In genomic region chr6:5747379-5747778, GRCh38 we compare ENCODE assay signal across 21 cellular contexts.
DNase-seq lines count a peak whose midpoint lies in the region; ATAC-seq and TF ChIP-seq lines count a peak whose summit lies in the region.
"Had no signal": no experiment of that assay in that cellular context is flagged by ENCODE, and none has a peak within 500 bp of the region (broad histone marks: within the 10 kb centered on the region; RNA-seq: fewer than 3 reads in every experiment).

No MANE protein-coding gene starts in this region.

- no peaks in the 10 kb centered on the region for H3K4me1 Mint-ChIP-seq in CD4-positive, alpha-beta T cell (ENCODE audit: low read depth)

- intact Hi-C loops in heart left ventricle (cut with DNase I) (no loop called here), left ventricle myocardium inferior (cut with micrococcal nuclease) (no loop called here), gastrocnemius medialis (cut with DNase I; ENCODE audit: low total_unique reads) (loop anchor here (10.0 kb wide), 1 partner anchor 257 kb away; the partner anchor contains the start of gene NRN1)
- intact Hi-C loops in CD4-positive, alpha-beta T cell (cut with DNase I, micrococcal nuclease) = no loop called here

- H3K4me1 ChIP-seq in heart left ventricle (peaks cover 0 to 42% (median 17%) of the 10 kb centered on the region in 12 donors), left ventricle myocardium inferior (peaks cover 56% of the 10 kb centered on the region), gastrocnemius medialis (peaks cover 31 to 34% of the 10 kb centered on the region in 2 donors)
- H3K4me1 ChIP-seq: Caco-2 had no signal

- DNase-seq in heart left ventricle (peak in 1 of 5 donors; percentile 46), left ventricle myocardium inferior (no peak), NCI-H524 treated with DMSO at 0.1 percent for 48 hours (lab: John Stamatoyannopoulos, UW) (peak; percentile 63), islet precursor cell (peak; percentile 13), gastrocnemius medialis (peak in 1 of 2 donors; percentile 53)
- no peak for DNase-seq in CD4-positive, alpha-beta T cell
- DNase-seq: BE2C; Caco-2; CD4-positive, CD25-positive, alpha-beta regulatory T cell; DMS153; NCI-H1092 treated with DMSO at 0.1 percent for 48 hours; NCI-H1436 treated with DMSO at 0.1 percent for 48 hours; NCI-H1930; NCI-H345; NCI-H526 treated with DMSO at 0.1 percent for 48 hours had no signal

- peaks cover 37% of the 10 kb centered on the region for H3K36me3 Mint-ChIP-seq in CD4-positive, alpha-beta T cell (ENCODE audit: low read depth)

- TF ChIP-seq POLR2A in heart left ventricle (IDR thresholded peaks at IDR 0.05) = no peak
- TF ChIP-seq POLR2A in gastrocnemius medialis (IDR thresholded peaks at IDR 0.05) = no peak

- no peak overlapping the region for H3K4me3 Mint-ChIP-seq in CD4-positive, alpha-beta T cell
- H3K4me3 Mint-ChIP-seq: CD4-positive, CD25-positive, alpha-beta regulatory T cell; GM23338 had no signal

- H3K4me3 ChIP-seq in heart left ventricle = no peak overlapping the region
- no peak overlapping the region for H3K4me3 ChIP-seq in left ventricle myocardium inferior
- H3K4me3 ChIP-seq in gastrocnemius medialis = no peak overlapping the region
- H3K4me3 ChIP-seq: GM23338, HAP-1 had no signal

- CTCF ChIA-PET in CD4-positive, alpha-beta T cell (lab: Charles Lee) = no interaction called here

- H3K9me3 ChIP-seq in heart left ventricle = no peaks in the 10 kb centered on the region
- no peaks in the 10 kb centered on the region for H3K9me3 ChIP-seq in left ventricle myocardium inferior (replicated peaks)
- no peaks in the 10 kb centered on the region for H3K9me3 ChIP-seq in gastrocnemius medialis
- no peaks in the 10 kb centered on the region for H3K9me3 ChIP-seq in CD4-positive, alpha-beta T cell (ENCODE audit: control insufficient read depth, low read length)
- H3K9me3 ChIP-seq: BE2C, Caco-2, HAP-1 had no signal

- POLR2A ChIA-PET in CD4-positive, alpha-beta T cell (lab: Charles Lee) = no interaction called here

- no peak overlapping the region for H3K27ac ChIP-seq in heart left ventricle
- H3K27ac ChIP-seq in left ventricle myocardium inferior (replicated peaks) = no peak overlapping the region
- H3K27ac ChIP-seq in gastrocnemius medialis = peak overlapping the region in 2 of 4 donors; percentile 14 to 36
- H3K27ac ChIP-seq in CD4-positive, alpha-beta T cell (ENCODE audit: low read depth, low read length) = no peak overlapping the region
- H3K27ac ChIP-seq: KMS-11, RWPE1 had no signal

- TF ChIP-seq CTCF in heart left ventricle (IDR thresholded peaks at IDR 0.05) (no peak), left ventricle myocardium inferior (IDR thresholded peaks at IDR 0.05; ENCODE audit: borderline replicate concordance) (no peak), gastrocnemius medialis (IDR thresholded peaks at IDR 0.05 in 4 of 5, conservative IDR thresholded peaks at IDR 0.05 in 1 of 5) (no peak)
- no peak for TF ChIP-seq CTCF in CD4-positive, alpha-beta T cell (IDR thresholded peaks at IDR 0.05)

- H3K27me3 Mint-ChIP-seq in CD4-positive, alpha-beta T cell = no peaks in the 10 kb centered on the region
- H3K27me3 Mint-ChIP-seq: CD4-positive, CD25-positive, alpha-beta regulatory T cell had no signal

- WGBS in heart left ventricle, 4 donors = 52 to 70% (median 62%) methylated on average over 2 of the region's 2 CpGs

- H3K27me3 ChIP-seq in heart left ventricle = no peaks in the 10 kb centered on the region
- H3K27me3 ChIP-seq in left ventricle myocardium inferior (ENCODE audit: low read depth) = no peaks in the 10 kb centered on the region
- no peaks in the 10 kb centered on the region for H3K27me3 ChIP-seq in gastrocnemius medialis
- H3K27me3 ChIP-seq in CD4-positive, alpha-beta T cell (ENCODE audit: control insufficient read depth, insufficient read depth, low read length) = no peaks in the 10 kb centered on the region
- H3K27me3 ChIP-seq: BE2C had no signal

- H3K9me3 Mint-ChIP-seq in CD4-positive, alpha-beta T cell = peaks cover 5% of the 10 kb centered on the region
- H3K9me3 Mint-ChIP-seq: GM23338 had no signal

- no peaks in the 10 kb centered on the region for H3K36me3 ChIP-seq in heart left ventricle
- H3K36me3 ChIP-seq in left ventricle myocardium inferior = no peaks in the 10 kb centered on the region
- H3K36me3 ChIP-seq in gastrocnemius medialis = no peaks in the 10 kb centered on the region
- H3K36me3 ChIP-seq: BE2C, HAP-1 had no signal

- ATAC-seq in heart left ventricle (peak; percentile 31 to 49 (median 36)), gastrocnemius medialis (peak; percentile 26 to 34), HG02588 (IDR thresholded peaks at IDR 0.05; ENCODE audit: unreplicated experiment) (no peak)
- no peak for ATAC-seq in CD4-positive, alpha-beta T cell (ENCODE audit: poor library complexity)
- ATAC-seq: GM23338, SK-N-SH treated with all-trans-retinoic acid at 6 μM for 48 hours had no signal

- H3K27ac Mint-ChIP-seq in CD4-positive, alpha-beta T cell = no peak overlapping the region
- H3K27ac Mint-ChIP-seq: GM23338 had no signal

- in situ Hi-C loops in gastrocnemius medialis (cut with MboI; ENCODE audit: low sequenced_read_pairs in 4 of 4) = no loop called here

Comparison
In these comparisons a context has a peak if more than half of its experiments do, and no peak if none do; other contexts are left out.
1. ATAC-seq: peak in heart left ventricle (4 of 4) and gastrocnemius medialis (2 of 2); none in CD4-positive, alpha-beta T cell (single experiment) and HG02588 (single experiment).
2. DNase-seq: peak in NCI-H524 treated with DMSO at 0.1 percent for 48 hours (single experiment) and islet precursor cell (single experiment); none in left ventricle myocardium inferior (single experiment) and CD4-positive, alpha-beta T cell (0 of 10).